In the genomic region with DNA sequence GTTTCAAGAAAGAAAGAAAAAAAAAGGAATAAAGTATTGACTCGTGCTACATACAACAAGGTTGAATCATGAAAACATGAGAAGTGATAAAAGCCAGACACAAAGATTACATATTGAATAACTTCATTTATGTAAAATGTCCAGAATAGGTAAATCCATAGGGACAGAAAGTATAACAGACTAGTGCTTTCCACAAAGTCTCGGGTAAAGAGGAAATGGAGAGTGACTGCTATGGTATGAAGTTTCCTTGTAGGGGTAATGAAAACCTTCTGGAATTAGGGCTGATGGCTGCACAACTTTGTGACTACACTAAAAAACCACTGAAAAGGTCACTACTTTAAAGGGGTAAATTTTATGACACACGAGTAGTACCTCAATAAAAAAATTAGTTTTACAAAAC, we compare ENCODE assay signal across 25 cellular contexts. TPM values are rescaled to one million over a fixed set of nuclear protein-coding genes. Genes with fewer than 3 reads are reported as not detected.
DNase-seq lines count a peak whose midpoint lies in the region; ATAC-seq and TF ChIP-seq lines count a peak whose summit lies in the region.
"Had no signal": no experiment of that assay in that cellular context is flagged by ENCODE, and none has a peak within 500 bp of the region (broad histone marks: within the 10 kb centered on the region; RNA-seq: fewer than 3 reads in every experiment).

No MANE protein-coding gene starts in this region.

- H3K27me3 Mint-ChIP-seq in activated naive CD4-positive, alpha-beta T cell treated with anti-CD3 and anti-CD28 coated beads, Interleukin-2, amount 10 ng/mL, durations not matched to agents 7 days and 5 days: no peaks in the 10 kb centered on the region
- H3K27me3 Mint-ChIP-seq in activated T-helper 17 cell treated with anti-CD3 and anti-CD28 coated beads, Interleukin-2, amount 50 U/mL, for 72 hours: no peaks in the 10 kb centered on the region
- no peaks in the 10 kb centered on the region for H3K27me3 Mint-ChIP-seq in type B pancreatic cell
- H3K27me3 Mint-ChIP-seq in activated CD4-positive, alpha-beta memory T cell treated with anti-CD3 and anti-CD28 coated beads for 36 hours: no peaks in the 10 kb centered on the region
- H3K27me3 Mint-ChIP-seq: activated CD4-positive, alpha-beta memory T cell treated with anti-CD3 and anti-CD28 coated beads, Interleukin-2, amount 10 ng/mL, durations not matched to agents 7 days and 5 days; B cell had no signal

- ATAC-seq in activated naive CD4-positive, alpha-beta T cell treated with anti-CD3 and anti-CD28 coated beads, Interleukin-2, amount 50 U/mL, for 72 hours: no peak
- ATAC-seq in activated T-helper 17 cell treated with anti-CD3 and anti-CD28 coated beads, Interleukin-2, amount 50 U/mL, for 72 hours (replicated peaks): no peak
- ATAC-seq: HCT116 had no signal

- no peak overlapping the region for H3K4me3 Mint-ChIP-seq in activated naive CD4-positive, alpha-beta T cell treated with anti-CD3 and anti-CD28 coated beads, Interleukin-2, amount 10 ng/mL, durations not matched to agents 7 days and 5 days
- H3K4me3 Mint-ChIP-seq in activated T-helper 17 cell treated with anti-CD3 and anti-CD28 coated beads, Interleukin-2, amount 50 U/mL, for 72 hours: peak overlapping the region; percentile 58
- H3K4me3 Mint-ChIP-seq in type B pancreatic cell: no peak overlapping the region
- H3K4me3 Mint-ChIP-seq in activated CD4-positive, alpha-beta memory T cell treated with anti-CD3 and anti-CD28 coated beads for 36 hours: no peak overlapping the region
- H3K4me3 Mint-ChIP-seq: activated CD4-positive, alpha-beta memory T cell treated with anti-CD3 and anti-CD28 coated beads, Interleukin-2, amount 10 ng/mL, durations not matched to agents 7 days and 5 days; B cell had no signal

- peaks cover 4 to 21% of the 10 kb centered on the region in 2 donors for H3K36me3 Mint-ChIP-seq in activated naive CD4-positive, alpha-beta T cell treated with anti-CD3 and anti-CD28 coated beads, Interleukin-2, amount 50 U/mL, for 72 hours
- H3K36me3 Mint-ChIP-seq in activated naive CD4-positive, alpha-beta T cell treated with anti-CD3 and anti-CD28 coated beads, Interleukin-2, amount 10 ng/mL, durations not matched to agents 7 days and 5 days: peaks cover 15% of the 10 kb centered on the region
- H3K36me3 Mint-ChIP-seq in activated T-helper 17 cell treated with anti-CD3 and anti-CD28 coated beads, Interleukin-2, amount 50 U/mL, for 72 hours (ENCODE audit: low read depth): peaks cover 66% of the 10 kb centered on the region
- H3K36me3 Mint-ChIP-seq in type B pancreatic cell: peaks cover 50% of the 10 kb centered on the region
- H3K36me3 Mint-ChIP-seq in activated CD4-positive, alpha-beta memory T cell treated with anti-CD3 and anti-CD28 coated beads for 36 hours: peaks cover 22% of the 10 kb centered on the region

- H3K4me3 ChIP-seq in fibroblast of mammary gland (ENCODE audit: control insufficient read depth, low read depth, low read length) (no peak overlapping the region), spleen (no peak overlapping the region)
- H3K4me3 ChIP-seq: MG63, stomach, tibial artery had no signal

- peaks cover 0 to 59% (median 10%) of the 10 kb centered on the region in 6 donors for H3K36me3 ChIP-seq in spleen

- no peaks in the 10 kb centered on the region for H3K9me3 ChIP-seq in spleen
- H3K9me3 ChIP-seq: MG63, stomach, tibial artery had no signal

- POLR2A ChIA-PET in activated CD4-positive, alpha-beta memory T cell treated with anti-CD3 and anti-CD28 coated beads for 36 hours (lab: Charles Lee): no interaction called here

- no peaks in the 10 kb centered on the region for H3K27me3 ChIP-seq in spleen (replicated peaks in 1 of 7)
- H3K27me3 ChIP-seq: MG63, stomach, tibial artery had no signal

- DNase-seq in activated naive CD4-positive, alpha-beta T cell treated with anti-CD3 and anti-CD28 coated beads, Interleukin-2, amount 50 U/mL, for 72 hours (ENCODE audit: low spot score in 2 of 2): no peak
- DNase-seq in activated naive CD4-positive, alpha-beta T cell treated with anti-CD3 and anti-CD28 coated beads, Interleukin-2, amount 10 ng/mL, durations not matched to agents 7 days and 5 days: no peak
- DNase-seq in fibroblast of mammary gland (ENCODE audit: low read depth) (peak; percentile 48), type B pancreatic cell (ENCODE audit: extremely low spot score, unreplicated experiment) (no peak), spleen (no peak), cerebellar cortex (ENCODE audit: low spot score) (no peak)
- DNase-seq in activated CD4-positive, alpha-beta memory T cell treated with anti-CD3 and anti-CD28 coated beads for 36 hours: no peak
- DNase-seq: activated CD4-positive, alpha-beta memory T cell treated with anti-CD3 and anti-CD28 coated beads, Interleukin-2, amount 10 ng/mL, durations not matched to agents 7 days and 5 days; activated CD4-positive, CD25-positive, alpha-beta regulatory T cell treated with anti-CD3 and anti-CD28 coated beads, Interleukin-2, amount 50 U/mL, for 72 hours; activated gamma-delta T cell treated with Interleukin-2 at 50 U/mL for 16 hours; amniotic stem cell; effector CD8-positive, alpha-beta T cell; hippocampal formation; KG1; MG63; NCI-H1417; NCI-H2081; NCI-H2227 treated with DMSO at 0.1 percent for 48 hours; NCI-H69; occipital lobe; stomach; tibial artery had no signal

- intact Hi-C loops in activated CD4-positive, alpha-beta memory T cell treated with anti-CD3 and anti-CD28 coated beads for 36 hours (cut with micrococcal nuclease): loop anchor here (5.0 kb wide), 1 partner anchor 161 kb away; no protein-coding TSS in a partner anchor
- intact Hi-C loops in spleen (cut with DNase I; ENCODE audit: low total_unique reads): no loop called here

- 78 to 92% (median 86%) methylated on average over 3 of the region's 3 CpGs for WGBS in spleen, 5 donors

- no peak for TF ChIP-seq POLR2A in spleen (IDR thresholded peaks at IDR 0.05)

- no peaks in the 10 kb centered on the region for H3K9me3 Mint-ChIP-seq in activated naive CD4-positive, alpha-beta T cell treated with anti-CD3 and anti-CD28 coated beads, Interleukin-2, amount 50 U/mL, for 72 hours
- H3K9me3 Mint-ChIP-seq in activated naive CD4-positive, alpha-beta T cell treated with anti-CD3 and anti-CD28 coated beads, Interleukin-2, amount 10 ng/mL, durations not matched to agents 7 days and 5 days: no peaks in the 10 kb centered on the region
- no peaks in the 10 kb centered on the region for H3K9me3 Mint-ChIP-seq in activated T-helper 17 cell treated with anti-CD3 and anti-CD28 coated beads, Interleukin-2, amount 50 U/mL, for 72 hours
- H3K9me3 Mint-ChIP-seq in type B pancreatic cell: no peaks in the 10 kb centered on the region
- no peaks in the 10 kb centered on the region for H3K9me3 Mint-ChIP-seq in activated CD4-positive, alpha-beta memory T cell treated with anti-CD3 and anti-CD28 coated beads for 36 hours
- H3K9me3 Mint-ChIP-seq: activated CD4-positive, alpha-beta memory T cell treated with anti-CD3 and anti-CD28 coated beads, Interleukin-2, amount 10 ng/mL, durations not matched to agents 7 days and 5 days had no signal

- peak overlapping the region; percentile 61 to 71 for H3K27ac Mint-ChIP-seq in activated naive CD4-positive, alpha-beta T cell treated with anti-CD3 and anti-CD28 coated beads, Interleukin-2, amount 50 U/mL, for 72 hours
- no peak overlapping the region for H3K27ac Mint-ChIP-seq in activated naive CD4-positive, alpha-beta T cell treated with anti-CD3 and anti-CD28 coated beads, Interleukin-2, amount 10 ng/mL, durations not matched to agents 7 days and 5 days
- peak overlapping the region; percentile 86 for H3K27ac Mint-ChIP-seq in activated T-helper 17 cell treated with anti-CD3 and anti-CD28 coated beads, Interleukin-2, amount 50 U/mL, for 72 hours
- H3K27ac Mint-ChIP-seq in type B pancreatic cell: peak overlapping the region; percentile 49
- H3K27ac Mint-ChIP-seq in activated CD4-positive, alpha-beta memory T cell treated with anti-CD3 and anti-CD28 coated beads for 36 hours: no peak overlapping the region
- H3K27ac Mint-ChIP-seq: activated CD4-positive, alpha-beta memory T cell treated with anti-CD3 and anti-CD28 coated beads, Interleukin-2, amount 10 ng/mL, durations not matched to agents 7 days and 5 days; B cell had no signal

- CTCF ChIA-PET in activated naive CD4-positive, alpha-beta T cell treated with anti-CD3 and anti-CD28 coated beads, Interleukin-2, amount 10 ng/mL, durations not matched to agents 7 days and 5 days (lab: Charles Lee): no interaction called here
- CTCF ChIA-PET in activated CD4-positive, alpha-beta memory T cell treated with anti-CD3 and anti-CD28 coated beads for 36 hours (lab: Charles Lee): no interaction called here

- peaks cover 23% of the 10 kb centered on the region for H3K4me1 Mint-ChIP-seq in activated naive CD4-positive, alpha-beta T cell treated with anti-CD3 and anti-CD28 coated beads, Interleukin-2, amount 10 ng/mL, durations not matched to agents 7 days and 5 days
- H3K4me1 Mint-ChIP-seq in activated T-helper 17 cell treated with anti-CD3 and anti-CD28 coated beads, Interleukin-2, amount 50 U/mL, for 72 hours: peaks cover 27% of the 10 kb centered on the region
- H3K4me1 Mint-ChIP-seq in type B pancreatic cell (ENCODE audit: unreplicated experiment): peaks cover 29% of the 10 kb centered on the region
- H3K4me1 Mint-ChIP-seq in activated CD4-positive, alpha-beta memory T cell treated with anti-CD3 and anti-CD28 coated beads for 36 hours (ENCODE audit: low read depth): peaks cover 31% of the 10 kb centered on the region

- H3K27ac ChIP-seq in spleen: no peak overlapping the region
- H3K27ac ChIP-seq: stomach had no signal

- H3K4me1 ChIP-seq in spleen: peaks cover 0 to 30% (median 7%) of the 10 kb centered on the region in 6 donors

- TF ChIP-seq CTCF in fibroblast of mammary gland (conservative IDR thresholded peaks at IDR 0.05; ENCODE audit: control insufficient read depth, insufficient read depth, low read depth, low read length) (no peak), type B pancreatic cell (conservative IDR thresholded peaks at IDR 0.05) (no peak), spleen (IDR thresholded peaks at IDR 0.05 in 8 of 11, conservative IDR thresholded peaks at IDR 0.05 in 3 of 11) (no peak)

RNA-seq across cellular contexts. Expression of gene LRRFIP2, which starts 13.0 kb away (rescaled TPM):
- 10 to 100 TPM; 17.3 to 41.0 TPM for total RNA-seq in activated naive CD4-positive, alpha-beta T cell treated with anti-CD3 and anti-CD28 coated beads, Interleukin-2, amount 50 U/mL, for 72 hours
- total RNA-seq in activated T-helper 17 cell treated with anti-CD3 and anti-CD28 coated beads, Interleukin-2, amount 50 U/mL, for 72 hours: 10 to 100 TPM; 36.6 to 41.3 TPM
- 63.5 and 68.5 TPM in 2 replicates for total RNA-seq in type B pancreatic cell (ENCODE audit: low replicate concordance)
- total RNA-seq in activated CD4-positive, alpha-beta memory T cell treated with anti-CD3 and anti-CD28 coated beads for 36 hours: 10 to 100 TPM; 25.9 to 30.7 TPM
- 100 to 1,000 TPM in 4 of 7 donors, 10 to 100 TPM in 3; 73.5 to 111 (median 104) TPM for total RNA-seq in spleen
- polyA plus RNA-seq in spleen: 10 to 100 TPM; 18.9 to 50.0 (median 30.5) TPM

Comparison
In these comparisons a context has a peak if more than half of its experiments do, and no peak if none do; other contexts are left out.
1. H3K27ac Mint-ChIP-seq: peak in activated naive CD4-positive, alpha-beta T cell treated with anti-CD3 and anti-CD28 coated beads, Interleukin-2, amount 50 U/mL, for 72 hours (2 of 2), activated T-helper 17 cell treated with anti-CD3 and anti-CD28 coated beads, Interleukin-2, amount 50 U/mL, for 72 hours (single experiment) and type B pancreatic cell (single experiment); none in activated naive CD4-positive, alpha-beta T cell treated with anti-CD3 and anti-CD28 coated beads, Interleukin-2, amount 10 ng/mL, durations not matched to agents 7 days and 5 days (single experiment) and activated CD4-positive, alpha-beta memory T cell treated with anti-CD3 and anti-CD28 coated beads for 36 hours (single experiment).